In the genomic region with DNA sequence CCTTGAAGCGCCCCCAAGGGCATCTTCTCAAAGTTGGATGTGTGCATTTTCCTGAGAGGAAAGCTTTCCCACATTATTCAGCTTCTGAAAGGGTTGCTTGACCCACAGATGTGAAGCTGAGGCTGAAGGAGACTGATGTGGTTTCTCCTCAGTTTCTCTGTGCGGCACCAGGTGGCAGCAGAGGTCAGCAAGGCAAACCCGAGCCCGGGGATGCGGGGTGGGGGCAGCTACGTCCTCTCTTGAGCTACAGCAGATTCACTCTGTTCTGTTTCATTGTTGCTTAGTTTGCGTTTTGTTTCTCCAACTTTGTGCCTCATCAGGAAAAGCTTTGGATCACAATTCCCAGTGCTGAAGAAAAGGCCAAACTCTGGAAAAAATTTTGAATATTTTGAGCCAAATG, we compare ENCODE assay signal across 8 cellular contexts.
DNase-seq lines count a peak whose midpoint lies in the region; ATAC-seq, FAIRE-seq and TF ChIP-seq lines count a peak whose summit lies in the region.
"Not testable (repeated sequence)": the region's sequence is repeated elsewhere in the genome, so short reads cannot be mapped to it uniquely, and the experiment has no call there.

No MANE protein-coding gene starts in this region.

- not testable (repeated sequence) for H2BK5ac ChIP-seq in IMR-90 (ENCODE audit: low read depth, low read length, poor library complexity, severe bottlenecking)

- not testable (repeated sequence) for H3K9me3 ChIP-seq in A673 (ENCODE audit: low read depth, low read length, poor library complexity, severe bottlenecking); IMR-90 (ENCODE audit: control insufficient read depth, insufficient read depth, low read length); HepG2 (ENCODE audit: low read length)

- not testable (repeated sequence) for H3K14ac ChIP-seq in IMR-90 (replicated peaks; ENCODE audit: low read depth, low read length)

- dilution Hi-C loops in IMR-90 (cut with HindIII; ENCODE audit: low sequenced_read_pairs, unreplicated experiment) = not testable (repeated sequence)

- in situ Hi-C loops in IMR-90 (cut with MboI; ENCODE audit: low sequenced_read_pairs); HepG2 (cut with HindIII; ENCODE audit: extremely low pct_ligation_motif_present, low pct_unique_long_range_greater_than_20kb): not testable (repeated sequence)

- POLR2A ChIA-PET in A673 (lab: Charles Lee; ENCODE audit: low non-redundant PET); IMR-90 (lab: Charles Lee; ENCODE audit: unreplicated experiment); HepG2 (lab: Yijun Ruan, JAX): not testable (repeated sequence)

- H3K18ac ChIP-seq in IMR-90 (ENCODE audit: low read depth, low read length) = not testable (repeated sequence)

- H3K79me2 ChIP-seq in HepG2 (ENCODE audit: insufficient read depth, low read length) = not testable (repeated sequence)

- not testable (repeated sequence) for ATAC-seq in IMR-90 (ENCODE audit: low read depth); HepG2; sciatic nerve

- not testable (repeated sequence) for BruUV-seq in A673 (replicated peaks; lab: Mats Ljungman, UMichigan); IMR-90 (replicated peaks; lab: Mats Ljungman, UMichigan); HepG2 (replicated peaks; lab: Mats Ljungman, UMichigan)

- H3K27ac ChIP-seq in A673 (ENCODE audit: low read depth, low read length, poor library complexity, severe bottlenecking); IMR-90 (ENCODE audit: insufficient read depth, low read length); HepG2 (ENCODE audit: extremely low read length, insufficient read depth, low read length): not testable (repeated sequence)

- H3K4me2 ChIP-seq in IMR-90 (ENCODE audit: low read depth, low read length); HepG2 (ENCODE audit: low read depth, low read length): not testable (repeated sequence)

- H3K4me1 ChIP-seq in A673 (ENCODE audit: insufficient read depth, low read length, poor library complexity, severe bottlenecking); IMR-90 (ENCODE audit: control insufficient read depth, insufficient read depth, low read length); HepG2 (ENCODE audit: insufficient read depth, low read length): not testable (repeated sequence)

- H4K5ac ChIP-seq in IMR-90 (ENCODE audit: low read depth, low read length) = not testable (repeated sequence)

- not testable (repeated sequence) for H4K20me1 ChIP-seq in IMR-90 (ENCODE audit: insufficient read depth, low read length); HepG2 (ENCODE audit: insufficient read depth, low read length)

- not testable (repeated sequence) for H3K9me1 ChIP-seq in IMR-90 (ENCODE audit: insufficient read depth, low read length)

- H3K27me3 ChIP-seq in A673 (replicated peaks; ENCODE audit: insufficient read depth, low read depth, low read length, poor library complexity); IMR-90 (ENCODE audit: control insufficient read depth, insufficient read depth, low read length); HepG2 (ENCODE audit: control insufficient read depth in 1 of 2, insufficient read depth in 2 of 2, low read length in 2 of 2): not testable (repeated sequence)

- not testable (repeated sequence) for H4K91ac ChIP-seq in IMR-90 (ENCODE audit: insufficient read depth, low read depth, low read length)

- not testable (repeated sequence) for H3K4ac ChIP-seq in IMR-90 (ENCODE audit: low read depth, low read length)

- intact Hi-C loops in A673 (cut with micrococcal nuclease; ENCODE audit: unreplicated experiment); IMR-90 (cut with micrococcal nuclease); HepG2 (cut with micrococcal nuclease; ENCODE audit: unreplicated experiment); sciatic nerve (cut with DNase I): not testable (repeated sequence)

- TF ChIP-seq POLR2A in IMR-90 (IDR thresholded peaks at IDR 0.05; ENCODE audit: low read depth, low read length); HepG2 (IDR thresholded peaks at IDR 0.05; ENCODE audit: insufficient read depth in 1 of 2, low read depth in 2 of 2, low read length in 2 of 2): not testable (repeated sequence)

- not testable (repeated sequence) for H3K56ac ChIP-seq in IMR-90 (ENCODE audit: extremely low read depth, insufficient read depth, low read length)

- H3K4me3 ChIP-seq in A673 (ENCODE audit: low read depth, low read length, poor library complexity, severe bottlenecking); IMR-90 (ENCODE audit: insufficient read depth, low read depth, low read length); HepG2 (replicated peaks in 1 of 3; ENCODE audit: insufficient read depth in 1 of 3, low read depth in 2 of 3, low read length in 3 of 3): not testable (repeated sequence)

- not testable (repeated sequence) for FAIRE-seq in HepG2 (lab: Jason Lieb, UNC)

- CTCF ChIA-PET in A673 (lab: Charles Lee); IMR-90 (lab: Yijun Ruan, JAX); HepG2 (lab: Yijun Ruan, JAX; ENCODE audit: low intra/inter-chr PET ratio, low total read pairs): not testable (repeated sequence)

- not testable (repeated sequence) for H3K79me1 ChIP-seq in IMR-90 (ENCODE audit: low read depth in 1 of 2, low read length in 2 of 2)

- not testable (repeated sequence) for DNase-seq in A673 (ENCODE audit: low spot score); IMR-90; HepG2 (ENCODE audit: low spot score)
- DNase-seq in activated CD4-positive, alpha-beta T cell treated with anti-CD3 and anti-CD28 coated beads for 48 hours = peak; percentile 83
- DNase-seq in activated T-helper 9 cell treated with anti-CD3 and anti-CD28 coated beads, Interleukin-2, amount 50 U/mL, for 16 hours (ENCODE audit: low read depth) = peak; percentile 28
- peak; percentile 34 for DNase-seq in effector CD4-positive, alpha-beta T cell
- peak; percentile 71 for DNase-seq in sciatic nerve (ENCODE audit: low spot score)
- DNase-seq in stimulated activated CD8-positive, alpha-beta memory T cell treated with anti-CD3 and anti-CD28 coated beads, Interleukin-15, amount 100 ng/mL, for 48 hours (ENCODE audit: low read depth in 2 of 2) = peak; percentile 42 to 43

- peak; percentile 24 for TF ChIP-seq RAD21 in IMR-90 (IDR thresholded peaks at IDR 0.05; ENCODE audit: low read length)
- TF ChIP-seq RAD21 in HepG2 (CRISPR knock-in tag; IDR thresholded peaks at IDR 0.05) = not testable (repeated sequence)

- H2BK20ac ChIP-seq in IMR-90 (ENCODE audit: low read depth, low read length) = not testable (repeated sequence)

- TF ChIP-seq CTCF in A673 (conservative IDR thresholded peaks at IDR 0.05; ENCODE audit: low read depth, low read length) (peak; percentile 28; the same call in 1 of the 2 replicates), IMR-90 (conservative IDR thresholded peaks at IDR 0.05; ENCODE audit: low read depth, low read length) (peak; percentile 21; the same call in 1 of the 2 replicates)
- not testable (repeated sequence) for TF ChIP-seq CTCF in HepG2 (CRISPR knock-in tag; IDR thresholded peaks at IDR 0.05)

- H2AK5ac ChIP-seq in IMR-90 (ENCODE audit: low read depth, low read length) = not testable (repeated sequence)

- not testable (repeated sequence) for H3K36me3 ChIP-seq in A673 (ENCODE audit: insufficient read depth, low read length, poor library complexity, severe bottlenecking); IMR-90 (ENCODE audit: control insufficient read depth, insufficient read depth, low read length); HepG2 (replicated peaks in 1 of 2; ENCODE audit: control insufficient read depth in 1 of 2, insufficient read depth in 2 of 2, low read length in 2 of 2)

- not testable (repeated sequence) for H4K8ac ChIP-seq in IMR-90 (ENCODE audit: low read depth in 2 of 2, low read length in 2 of 2)

- not testable (repeated sequence) for H2BK15ac ChIP-seq in IMR-90 (ENCODE audit: low read depth, low read length)

- not testable (repeated sequence) for H2AFZ ChIP-seq in IMR-90 (replicated peaks; ENCODE audit: low read length, poor library complexity); HepG2 (ENCODE audit: low read length)

- TF ChIP-seq EP300 in HepG2 (IDR thresholded peaks at IDR 0.05; ENCODE audit: low read depth in 2 of 2, low read length in 2 of 2); HepG2 (CRISPR knock-in tag; IDR thresholded peaks at IDR 0.05; ENCODE audit: borderline replicate concordance): not testable (repeated sequence)

- H3K9ac ChIP-seq in IMR-90 (ENCODE audit: low read depth, low read length); HepG2 (ENCODE audit: insufficient read depth, low read depth, low read length): not testable (repeated sequence)

- not testable (repeated sequence) for H2AK9ac ChIP-seq in IMR-90 (replicated peaks; ENCODE audit: low read depth, low read length, poor library complexity)

- not testable (repeated sequence) for H2BK120ac ChIP-seq in IMR-90 (ENCODE audit: low read depth, low read length)

- WGBS in IMR-90 (ENCODE audit: extremely low coverage in 2 of 2, insufficient read length in 1 of 2), 2 experiments = no CpG with 5 or more reads among the region's 7 CpGs
- 5% methylated on average over 6 of the region's 7 CpGs for WGBS in HepG2 (ENCODE audit: low lambda C conversion rate)

- H3K23ac ChIP-seq in IMR-90 (ENCODE audit: low read depth, low read length) = not testable (repeated sequence)

TF ChIP-seq in IMR-90, 13 proteins besides CTCF, POLR2A, EP300 and RAD21:
- peak; percentile 32; the same call in 1 of the 2 replicates for TF ChIP-seq MAZ (IDR thresholded peaks at IDR 0.05; ENCODE audit: borderline replicate concordance, low read depth, low read length)
